ENCODE assay signal across 27 cellular contexts in the genomic region with DNA sequence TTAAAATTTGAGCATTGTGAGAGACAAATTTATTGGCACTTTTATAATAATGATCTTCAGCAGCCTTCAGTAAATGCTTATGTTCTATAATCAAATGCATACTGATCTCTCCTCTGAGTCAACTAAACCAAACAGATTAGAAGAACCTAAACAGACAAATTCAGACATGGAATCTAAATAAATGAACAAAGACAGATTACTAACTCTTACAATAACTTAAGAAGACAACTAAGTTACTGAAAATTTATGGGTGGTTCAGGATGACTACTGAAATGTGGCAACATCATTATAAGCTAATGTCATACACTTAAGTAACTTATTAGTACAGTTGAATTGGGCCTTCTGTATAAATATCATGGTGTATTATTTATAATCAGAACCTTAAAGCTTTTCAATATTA.
DNase-seq lines count a peak whose midpoint lies in the region; ATAC-seq, FAIRE-seq and TF ChIP-seq lines count a peak whose summit lies in the region.
"Had no signal": no experiment of that assay in that cellular context is flagged by ENCODE, and none has a peak within 500 bp of the region (broad histone marks: within the 10 kb centered on the region; RNA-seq: fewer than 3 reads in every experiment).

No MANE protein-coding gene starts in this region.

- H3K36me3 ChIP-seq in adipocyte (ENCODE audit: control insufficient read depth, insufficient read depth, low read length, severe bottlenecking) (peaks cover 5% of the 10 kb centered on the region), skeletal muscle satellite cell (ENCODE audit: insufficient read depth, low read length) (no peaks in the 10 kb centered on the region)
- H3K36me3 ChIP-seq: ascending aorta had no signal

- H3K27ac Mint-ChIP-seq in type B pancreatic cell, result no peak overlapping the region
- H3K27ac Mint-ChIP-seq in activated CD8-positive, alpha-beta T cell treated with anti-CD3 and anti-CD28 coated beads, Interleukin-2, amount 10 ng/mL, durations not matched to agents 7 days and 5 days, result no peak overlapping the region
- H3K27ac Mint-ChIP-seq: activated naive CD4-positive, alpha-beta T cell treated with anti-CD3 and anti-CD28 coated beads for 36 hours; activated T-cell treated with anti-CD3 and anti-CD28 coated beads, Interleukin-2, amount 50 U/mL, for 24 hours; CD8-positive, alpha-beta memory T cell; naive thymus-derived CD4-positive, alpha-beta T cell had no signal

- ATAC-seq in GM18909 (IDR thresholded peaks at IDR 0.05; ENCODE audit: poor library complexity, unreplicated experiment), result no peak
- ATAC-seq in activated CD8-positive, alpha-beta T cell treated with anti-CD3 and anti-CD28 coated beads, Interleukin-2, amount 10 ng/mL, durations not matched to agents 7 days and 5 days, result no peak
- ATAC-seq: naive thymus-derived CD4-positive, alpha-beta T cell had no signal

- no peaks in the 10 kb centered on the region for H3K9me3 ChIP-seq in adipocyte (ENCODE audit: control insufficient read depth, low read length)
- no peaks in the 10 kb centered on the region for H3K9me3 ChIP-seq in skeletal muscle satellite cell (replicated peaks; ENCODE audit: low read length)
- H3K9me3 ChIP-seq: sigmoid colon, tibial artery had no signal

- no peak for TF ChIP-seq CTCF in foreskin fibroblast (IDR thresholded peaks at IDR 0.05; ENCODE audit: low read depth, low read length)
- no peak for TF ChIP-seq CTCF in type B pancreatic cell (conservative IDR thresholded peaks at IDR 0.05)

- POLR2A ChIA-PET in activated CD8-positive, alpha-beta T cell treated with anti-CD3 and anti-CD28 coated beads, Interleukin-2, amount 10 ng/mL, durations not matched to agents 7 days and 5 days (lab: Charles Lee), result no interaction called here

- CTCF ChIA-PET in activated CD8-positive, alpha-beta T cell treated with anti-CD3 and anti-CD28 coated beads, Interleukin-2, amount 10 ng/mL, durations not matched to agents 7 days and 5 days (lab: Charles Lee), result interaction anchor here (0.8 to 1.8 kb wide), 10 partner anchors 74 to 562 kb away, joined by 3 to 21 read pairs (median 4); no protein-coding TSS in a partner anchor

- H3K4me3 ChIP-seq in adipocyte (ENCODE audit: low read length) (no peak overlapping the region), foreskin fibroblast (ENCODE audit: low read depth in 1 of 2, low read length in 2 of 2) (no peak overlapping the region), skeletal muscle satellite cell (ENCODE audit: low read length) (no peak overlapping the region)
- H3K4me3 ChIP-seq: ascending aorta, sigmoid colon, SK-N-MC, tibial artery had no signal

- no peak for DNase-seq in GM18507 (ENCODE audit: extremely low spot score, insufficient read length, low read depth)
- DNase-seq in adipocyte (ENCODE audit: low read depth), result peak; percentile 34
- DNase-seq in foreskin fibroblast, result peak; percentile 18 to 43
- no peak for DNase-seq in type B pancreatic cell (ENCODE audit: extremely low spot score, unreplicated experiment)
- no peak for DNase-seq in activated CD8-positive, alpha-beta T cell treated with anti-CD3 and anti-CD28 coated beads, Interleukin-2, amount 10 ng/mL, durations not matched to agents 7 days and 5 days
- DNase-seq: activated CD4-positive, CD25-positive, alpha-beta regulatory T cell treated with anti-CD3 and anti-CD28 coated beads, Interleukin-2, amount 50 U/mL, for 72 hours; activated naive CD4-positive, alpha-beta T cell treated with anti-CD3 and anti-CD28 coated beads for 36 hours; activated T-cell treated with anti-CD3 and anti-CD28 coated beads, Interleukin-2, amount 50 U/mL, for 24 hours; CD8-positive, alpha-beta memory T cell; DND-41; foreskin melanocyte; kidney; naive thymus-derived CD4-positive, alpha-beta T cell; NCI-H1105; NCI-H2107; NCI-H524; sigmoid colon; stimulated activated CD4-positive, alpha-beta T cell treated with anti-CD3 and anti-CD28 coated beads, Interleukin-2, amount 100 ng/mL, for 24 hours; stimulated activated naive CD4-positive, alpha-beta T cell treated with Interleukin-2 at 50 U/mL for 16 hours; T-helper 9 cell; tibial artery had no signal

- peaks cover 5% of the 10 kb centered on the region for H3K9me3 Mint-ChIP-seq in type B pancreatic cell
- H3K9me3 Mint-ChIP-seq in activated CD8-positive, alpha-beta T cell treated with anti-CD3 and anti-CD28 coated beads, Interleukin-2, amount 10 ng/mL, durations not matched to agents 7 days and 5 days (ENCODE audit: insufficient read depth), result no peaks in the 10 kb centered on the region
- H3K9me3 Mint-ChIP-seq: activated naive CD4-positive, alpha-beta T cell treated with anti-CD3 and anti-CD28 coated beads for 36 hours; activated T-cell treated with anti-CD3 and anti-CD28 coated beads, Interleukin-2, amount 50 U/mL, for 24 hours; CD8-positive, alpha-beta memory T cell; naive thymus-derived CD4-positive, alpha-beta T cell had no signal

- peaks cover 12% of the 10 kb centered on the region for H3K4me1 ChIP-seq in adipocyte (ENCODE audit: control insufficient read depth, insufficient read depth, low read length)
- peaks cover 17% of the 10 kb centered on the region for H3K4me1 ChIP-seq in skeletal muscle satellite cell (ENCODE audit: control insufficient read depth, insufficient read depth, low read length)
- H3K4me1 ChIP-seq: ascending aorta, parathyroid adenoma, sigmoid colon, tibial artery had no signal

- no peaks in the 10 kb centered on the region for H3K27me3 ChIP-seq in adipocyte (replicated peaks; ENCODE audit: control insufficient read depth, insufficient read depth, low read length)
- no peaks in the 10 kb centered on the region for H3K27me3 ChIP-seq in skeletal muscle satellite cell (ENCODE audit: control insufficient read depth, insufficient read depth, low read length)
- H3K27me3 ChIP-seq: ascending aorta, sigmoid colon, tibial artery had no signal

- H3K36me3 Mint-ChIP-seq in type B pancreatic cell, result peaks cover 18% of the 10 kb centered on the region
- H3K36me3 Mint-ChIP-seq in activated CD8-positive, alpha-beta T cell treated with anti-CD3 and anti-CD28 coated beads, Interleukin-2, amount 10 ng/mL, durations not matched to agents 7 days and 5 days (ENCODE audit: low read depth), result peaks cover 2% of the 10 kb centered on the region

- FAIRE-seq in GM18507 (lab: Jason Lieb, UNC), result peak; percentile 46
- FAIRE-seq: HepG2, kidney had no signal

- no peak overlapping the region for H3K4me2 ChIP-seq in skeletal muscle satellite cell (ENCODE audit: low read length)

- H3K4me3 Mint-ChIP-seq in type B pancreatic cell, result no peak overlapping the region
- H3K4me3 Mint-ChIP-seq in activated CD8-positive, alpha-beta T cell treated with anti-CD3 and anti-CD28 coated beads, Interleukin-2, amount 10 ng/mL, durations not matched to agents 7 days and 5 days, result no peak overlapping the region
- H3K4me3 Mint-ChIP-seq: activated naive CD4-positive, alpha-beta T cell treated with anti-CD3 and anti-CD28 coated beads for 36 hours; activated T-cell treated with anti-CD3 and anti-CD28 coated beads, Interleukin-2, amount 50 U/mL, for 24 hours; naive thymus-derived CD4-positive, alpha-beta T cell had no signal

- H3K27me3 Mint-ChIP-seq in type B pancreatic cell, result no peaks in the 10 kb centered on the region
- H3K27me3 Mint-ChIP-seq in activated CD8-positive, alpha-beta T cell treated with anti-CD3 and anti-CD28 coated beads, Interleukin-2, amount 10 ng/mL, durations not matched to agents 7 days and 5 days (ENCODE audit: low read depth), result no peaks in the 10 kb centered on the region
- H3K27me3 Mint-ChIP-seq: activated T-cell treated with anti-CD3 and anti-CD28 coated beads, Interleukin-2, amount 50 U/mL, for 24 hours; CD8-positive, alpha-beta memory T cell; naive thymus-derived CD4-positive, alpha-beta T cell had no signal

- no peaks in the 10 kb centered on the region for H3K4me1 Mint-ChIP-seq in type B pancreatic cell (ENCODE audit: unreplicated experiment)
- H3K4me1 Mint-ChIP-seq in activated CD8-positive, alpha-beta T cell treated with anti-CD3 and anti-CD28 coated beads, Interleukin-2, amount 10 ng/mL, durations not matched to agents 7 days and 5 days (ENCODE audit: low read depth), result no peaks in the 10 kb centered on the region
- H3K4me1 Mint-ChIP-seq: naive thymus-derived CD4-positive, alpha-beta T cell had no signal

- H3K9ac ChIP-seq in adipocyte (ENCODE audit: low read length) (peak overlapping the region; percentile 24), skeletal muscle satellite cell (ENCODE audit: low read depth, low read length) (peak overlapping the region; percentile 33)
- H3K9ac ChIP-seq: parathyroid adenoma had no signal

Comparison
In these comparisons a context has a peak if more than half of its experiments do, and no peak if none do; other contexts are left out.
1. DNase-seq: peak in adipocyte (single experiment) and foreskin fibroblast (2 of 2); none in GM18507 (single experiment), type B pancreatic cell (single experiment) and activated CD8-positive, alpha-beta T cell treated with anti-CD3 and anti-CD28 coated beads, Interleukin-2, amount 10 ng/mL, durations not matched to agents 7 days and 5 days (single experiment).